32 cellular contexts compared by ENCODE assay signal in the genomic region with DNA sequence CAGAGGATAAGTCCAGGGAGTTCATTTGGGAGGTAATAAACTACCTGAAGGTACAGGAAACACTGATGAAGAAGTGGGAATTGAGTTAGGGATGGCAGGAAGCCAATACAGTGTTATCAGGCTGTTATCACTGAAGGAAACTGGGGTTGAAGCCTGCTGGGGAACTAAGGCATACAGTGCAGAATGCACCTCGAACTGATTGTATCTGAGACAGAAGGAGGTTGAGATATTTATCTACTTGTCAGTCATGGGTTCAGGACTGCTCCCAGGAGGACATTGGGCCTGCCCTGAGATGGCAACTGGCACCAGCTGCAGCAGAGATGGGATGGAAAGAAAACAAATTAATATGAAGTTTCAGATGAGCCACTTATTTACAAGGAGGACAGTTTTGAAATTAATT. TPM values are rescaled to one million over a fixed set of nuclear protein-coding genes. Genes with fewer than 3 reads are reported as not detected.
"Had no signal": no experiment of that assay in that cellular context is flagged by ENCODE, and none has a peak within 500 bp of the region (broad histone marks: within the 10 kb centered on the region; RNA-seq: fewer than 3 reads in every experiment).

No MANE protein-coding gene starts in this region.

- H3K4me3 ChIP-seq: coronary artery, dorsolateral prefrontal cortex, esophagus squamous epithelium, gastroesophageal sphincter had no signal

- H3K36me3 ChIP-seq: brain microvascular endothelial cell, esophagus squamous epithelium, gastroesophageal sphincter, WERI-Rb-1 had no signal

- ATAC-seq: activated CD4-positive, CD25-positive, alpha-beta regulatory T cell treated with anti-CD3 and anti-CD28 coated beads, Interleukin-2, amount 50 U/mL, for 24 hours; activated CD8-positive, alpha-beta memory T cell treated with anti-CD3 and anti-CD28 coated beads, Interleukin-2, amount 10 ng/mL, durations not matched to agents 7 days and 5 days; activated CD8-positive, alpha-beta T cell treated with anti-CD3 and anti-CD28 coated beads, Interleukin-2, amount 10 ng/mL, durations not matched to agents 7 days and 5 days; gastroesophageal sphincter had no signal

- H3K9me3 ChIP-seq: gastroesophageal sphincter had no signal

- H3K27ac Mint-ChIP-seq: activated B cell treated with CpG ODN at 0.5 μM for 24 hours; activated CD8-positive, alpha-beta memory T cell treated with anti-CD3 and anti-CD28 coated beads, Interleukin-2, amount 10 ng/mL, durations not matched to agents 7 days and 5 days; activated CD8-positive, alpha-beta T cell treated with anti-CD3 and anti-CD28 coated beads, Interleukin-2, amount 10 ng/mL, durations not matched to agents 7 days and 5 days; activated naive CD4-positive, alpha-beta T cell treated with anti-CD3 and anti-CD28 coated beads for 36 hours; activated naive CD8-positive, alpha-beta T cell; activated T-helper 1 cell treated with anti-CD3 and anti-CD28 coated beads, Interleukin-12 subunit alpha, Interleukin-12 subunit beta, Interleukin-2, Interleukin-4 antibody, amounts not matched to agents 30 ng/mL and 10 ng/mL and 1 ng/mL, durations not matched to agents 14 hours and 24 hours and 36 hours; activated T-helper 2 cell treated with anti-CD3 and anti-CD28 coated beads, Interferon-gamma antibody, Interleukin-2, Interleukin-4, amounts not matched to agents 10 μg/mL and 5 μg/mL and 100 μg/mL, durations not matched to agents 14 hours and 24 hours and 36 hours; dendritic cell treated with granulocyte-macrophage colony-stimulating factor and Interleukin-4, amounts not matched to agents 40 ng/mL and 50 ng/mL, for 4 days had no signal

- DNase-seq: activated B cell treated with CpG ODN at 0.5 μM for 24 hours; activated CD4-positive, alpha-beta T cell treated with anti-CD3 and anti-CD28 coated beads for 48 hours; activated CD4-positive, alpha-beta T cell treated with anti-CD3 and anti-CD28 coated beads, Interleukin-2, amount 50 U/mL, for 1 hour; activated CD4-positive, alpha-beta T cell treated with anti-CD3 and anti-CD28 coated beads, Interleukin-2, amount 50 U/mL, for 48 hours; activated CD8-positive, alpha-beta memory T cell treated with anti-CD3 and anti-CD28 coated beads, Interleukin-2, amount 10 ng/mL, durations not matched to agents 7 days and 5 days; activated CD8-positive, alpha-beta memory T cell treated with anti-CD3 and anti-CD28 coated beads, Interleukin-2, amount 50 U/mL, for 4 hours; activated CD8-positive, alpha-beta T cell treated with anti-CD3 and anti-CD28 coated beads, Interleukin-2, amount 10 ng/mL, durations not matched to agents 7 days and 5 days; activated effector memory CD4-positive, alpha-beta T cell treated with anti-CD3 and anti-CD28 coated beads, Interleukin-2, amount 50 U/mL, for 16 hours; activated naive CD4-positive, alpha-beta T cell treated with anti-CD3 and anti-CD28 coated beads for 36 hours; activated T-cell treated with anti-CD3 and anti-CD28 coated beads, Interleukin-2, amount 50 U/mL, for 1 hour; activated T-cell treated with anti-CD3 and anti-CD28 coated beads, Interleukin-2, amount 50 U/mL, for 48 hours; amniotic stem cell; anterior cingulate cortex; brain microvascular endothelial cell; dorsolateral prefrontal cortex; effector memory CD4-positive, alpha-beta T cell; esophagus squamous epithelium; foreskin melanocyte; head of caudate nucleus; T1000; WERI-Rb-1 had no signal

- H3K4me1 Mint-ChIP-seq: activated B cell treated with CpG ODN at 0.5 μM for 24 hours had no signal

- H3K4me1 ChIP-seq: esophagus squamous epithelium, gastroesophageal sphincter had no signal

- H3K4me3 Mint-ChIP-seq: activated B cell treated with CpG ODN at 0.5 μM for 24 hours; activated CD8-positive, alpha-beta memory T cell treated with anti-CD3 and anti-CD28 coated beads, Interleukin-2, amount 10 ng/mL, durations not matched to agents 7 days and 5 days; activated CD8-positive, alpha-beta T cell treated with anti-CD3 and anti-CD28 coated beads, Interleukin-2, amount 10 ng/mL, durations not matched to agents 7 days and 5 days; activated naive CD4-positive, alpha-beta T cell treated with anti-CD3 and anti-CD28 coated beads for 36 hours; activated naive CD8-positive, alpha-beta T cell; activated T-helper 1 cell treated with anti-CD3 and anti-CD28 coated beads, Interleukin-12 subunit alpha, Interleukin-12 subunit beta, Interleukin-2, Interleukin-4 antibody, amounts not matched to agents 30 ng/mL and 10 ng/mL and 1 ng/mL, durations not matched to agents 14 hours and 24 hours and 36 hours; central memory CD8-positive, alpha-beta T cell; dendritic cell treated with granulocyte-macrophage colony-stimulating factor and Interleukin-4, amounts not matched to agents 40 ng/mL and 50 ng/mL, for 4 days had no signal

- H3K27me3 Mint-ChIP-seq: activated B cell treated with CpG ODN at 0.5 μM for 24 hours; activated CD8-positive, alpha-beta memory T cell treated with anti-CD3 and anti-CD28 coated beads, Interleukin-2, amount 10 ng/mL, durations not matched to agents 7 days and 5 days; activated naive CD8-positive, alpha-beta T cell; central memory CD8-positive, alpha-beta T cell; dendritic cell treated with granulocyte-macrophage colony-stimulating factor and Interleukin-4, amounts not matched to agents 40 ng/mL and 50 ng/mL, for 4 days had no signal

- H3K27ac ChIP-seq: brain microvascular endothelial cell, coronary artery, epithelial cell of prostate, esophagus squamous epithelium, gastroesophageal sphincter, WERI-Rb-1 had no signal

- H3K27me3 ChIP-seq: brain microvascular endothelial cell, gastroesophageal sphincter had no signal

RNA-seq across cellular contexts. Expression of gene CD38, which starts 35.5 kb away (rescaled TPM):
- total RNA-seq: bronchial epithelial cell, fibroblast of lung had no signal
